In genomic region chr10:78931333-78932083, GRCh38 we compare ENCODE assay signal across 11 cellular contexts.
DNase-seq lines count a peak whose midpoint lies in the region; ATAC-seq, FAIRE-seq and TF ChIP-seq lines count a peak whose summit lies in the region.
"Had no signal": no experiment of that assay in that cellular context is flagged by ENCODE, and none has a peak within 500 bp of the region (broad histone marks: within the 10 kb centered on the region; RNA-seq: fewer than 3 reads in every experiment).

No MANE protein-coding gene starts in this region.

- in situ Hi-C loops in K562 (cut with MboI) = no loop called here

- no peaks in the 10 kb centered on the region for H3K79me2 ChIP-seq in K562 (ENCODE audit: control insufficient read depth, insufficient read depth, low read length)

- no peaks in the 10 kb centered on the region for H3K9me3 ChIP-seq in K562 (replicated peaks; ENCODE audit: control insufficient read depth, insufficient read depth, low read depth, low read length)

- no peak for TF ChIP-seq POLR2A in K562 (conservative IDR thresholded peaks at IDR 0.05)

- 5% methylated on average over 20 of the region's 22 CpGs for WGBS in K562 (ENCODE audit: insufficient coverage, low coverage, missing lambda C conversion rate)

- no peaks in the 10 kb centered on the region for H3K9me1 ChIP-seq in K562 (ENCODE audit: control insufficient read depth, insufficient read depth, low read length)

- intact Hi-C loops in K562 (cut with micrococcal nuclease) = no loop called here
- intact Hi-C loops in activated CD4-positive, alpha-beta T cell treated with anti-CD3 and anti-CD28 coated beads for 36 hours (cut with DNase I, micrococcal nuclease) = no loop called here

- POLR2A ChIA-PET in K562 (lab: Yijun Ruan, JAX) = interaction anchor here (0.6 to 1.9 kb wide), 2 partner anchors 15 to 26 kb away, joined by 3 to 5 read pairs; no protein-coding TSS in a partner anchor
- POLR2A ChIA-PET in activated CD4-positive, alpha-beta T cell treated with anti-CD3 and anti-CD28 coated beads for 36 hours (lab: Charles Lee) = no interaction called here

- H3K27me3 Mint-ChIP-seq in activated CD4-positive, alpha-beta T cell treated with anti-CD3 and anti-CD28 coated beads for 36 hours = no peaks in the 10 kb centered on the region

- DNase-seq in DMS 273 (lab: John Stamatoyannopoulos, UW; ENCODE audit: unreplicated experiment) (peak; percentile 23), DMS 273 treated with DMSO at 0.1 percent for 48 hours (lab: John Stamatoyannopoulos, UW) (no peak), K562 (ENCODE audit: extremely low read depth in 1 of 4, low spot score in 3 of 4) (no peak), kidney epithelial cell (ENCODE audit: low read depth) (peak; percentile 53), urothelium cell line (ENCODE audit: low spot score) (peak; percentile 44), RPMI8226 (no peak)
- no peak for DNase-seq in activated CD4-positive, alpha-beta T cell treated with anti-CD3 and anti-CD28 coated beads for 36 hours
- no peak for DNase-seq in stimulated activated CD4-positive, alpha-beta T cell treated with anti-CD3 and anti-CD28 coated beads, Interleukin-4, amount 100 ng/mL, for 1 hour
- DNase-seq: NCI-H82, occipital lobe had no signal

- H3K9me3 Mint-ChIP-seq in activated CD4-positive, alpha-beta T cell treated with anti-CD3 and anti-CD28 coated beads for 36 hours (ENCODE audit: low read depth) = no peaks in the 10 kb centered on the region

- no peak overlapping the region for H3K27ac ChIP-seq in K562 (ENCODE audit: extremely low read depth, low read depth, low read length)
- H3K27ac ChIP-seq: 22Rv1 had no signal

- no peak overlapping the region for H3K4me3 Mint-ChIP-seq in activated CD4-positive, alpha-beta T cell treated with anti-CD3 and anti-CD28 coated beads for 36 hours

- H3K4me1 ChIP-seq in K562 (replicated peaks in 1 of 2; ENCODE audit: control insufficient read depth in 2 of 2, insufficient read depth in 2 of 2, low read length in 2 of 2) = peaks cover 4 to 5% of the 10 kb centered on the region in 2 experiments; a peak in 2 of 5 replicates

- TF ChIP-seq CTCF in K562 (IDR thresholded peaks at IDR 0.05 in 2 of 3, conservative IDR thresholded peaks at IDR 0.05 in 1 of 3; ENCODE audit: insufficient read depth in 2 of 3, low read depth in 1 of 3, low read length in 3 of 3) (no peak), kidney epithelial cell (IDR thresholded peaks at IDR 0.05; ENCODE audit: insufficient read depth, low read length, poor library complexity, severe bottlenecking) (no peak)

- no peak for TF ChIP-seq EP300 in K562 (IDR thresholded peaks at IDR 0.05; ENCODE audit: low read length)

- H3K27me3 ChIP-seq in K562 (ENCODE audit: control insufficient read depth in 2 of 2, insufficient read depth in 2 of 2, low read length in 2 of 2) (peaks cover 37 to 84% of the 10 kb centered on the region in 2 experiments), kidney epithelial cell (ENCODE audit: control insufficient read depth, insufficient read depth, low read length) (no peaks in the 10 kb centered on the region)

- CTCF ChIA-PET in K562 (lab: Yijun Ruan, JAX; ENCODE audit: low intra/inter-chr PET ratio) = no interaction called here
- CTCF ChIA-PET in activated CD4-positive, alpha-beta T cell treated with anti-CD3 and anti-CD28 coated beads for 36 hours (lab: Charles Lee) = no interaction called here

- FAIRE-seq in K562 (lab: Jason Lieb, UNC) (peak; percentile 78), urothelium cell line (lab: Jason Lieb, UNC) (no peak)

- H3K4me1 Mint-ChIP-seq in activated CD4-positive, alpha-beta T cell treated with anti-CD3 and anti-CD28 coated beads for 36 hours = no peaks in the 10 kb centered on the region

- no peaks in the 10 kb centered on the region for H3K36me3 ChIP-seq in K562 (ENCODE audit: control insufficient read depth, insufficient read depth, low read length)
- no peaks in the 10 kb centered on the region for H3K36me3 ChIP-seq in kidney epithelial cell (ENCODE audit: control insufficient read depth, insufficient read depth, low read length)

- H3K27ac Mint-ChIP-seq in activated CD4-positive, alpha-beta T cell treated with anti-CD3 and anti-CD28 coated beads for 36 hours = no peak overlapping the region

- H2AFZ ChIP-seq in K562 (ENCODE audit: low read depth, low read length) = no peak overlapping the region

- H3K36me3 Mint-ChIP-seq in activated CD4-positive, alpha-beta T cell treated with anti-CD3 and anti-CD28 coated beads for 36 hours (ENCODE audit: low read depth) = no peaks in the 10 kb centered on the region

- H4K20me1 ChIP-seq in K562 (replicated peaks; ENCODE audit: control insufficient read depth, insufficient read depth, low read length) = peaks cover 3% of the 10 kb centered on the region

- no peak for ATAC-seq in K562
- no peak for ATAC-seq in activated CD4-positive, alpha-beta T cell treated with anti-CD3 and anti-CD28 coated beads for 36 hours

- H3K9ac ChIP-seq in K562 (ENCODE audit: insufficient read depth in 1 of 2, low read depth in 2 of 2, low read length in 2 of 2) = no peak overlapping the region; a peak in 1 of 4 replicates

- no peak overlapping the region for H3K4me2 ChIP-seq in K562 (ENCODE audit: insufficient read depth, low read length)

- BruUV-seq in K562 (replicated peaks; lab: Mats Ljungman, UMichigan) = no TSS peak

- TF ChIP-seq RAD21 in K562 (CRISPR knock-in tag; conservative IDR thresholded peaks at IDR 0.05 in 1 of 2, IDR thresholded peaks at IDR 0.05 in 1 of 2) = no peak

- H3K4me3 ChIP-seq in K562 = no peak overlapping the region
- no peak overlapping the region for H3K4me3 ChIP-seq in kidney epithelial cell (ENCODE audit: low read depth, low read length)

TF ChIP-seq in K562, 482 proteins besides CTCF, POLR2A, EP300 and RAD21 (continues in another document):
- TF ChIP-seq ZBTB49 (CRISPR knock-in tag; IDR thresholded peaks at IDR 0.05; ENCODE audit: borderline replicate concordance) = no peak
- no peak for TF ChIP-seq PURB (CRISPR knock-in tag; IDR thresholded peaks at IDR 0.05; ENCODE audit: low read depth)
- no peak for TF ChIP-seq E4F1 (CRISPR knock-in tag; IDR thresholded peaks at IDR 0.05; ENCODE audit: borderline replicate concordance)
- TF ChIP-seq ZNF217 (CRISPR knock-in tag; IDR thresholded peaks at IDR 0.05) = no peak
- TF ChIP-seq ZBTB43 (CRISPR knock-in tag; IDR thresholded peaks at IDR 0.05) = no peak
- TF ChIP-seq CREB3L1 (IDR thresholded peaks at IDR 0.05; ENCODE audit: borderline replicate concordance, low read depth) = no peak

Comparison
In these comparisons a context has a peak if more than half of its experiments do, and no peak if none do; other contexts are left out.
1. DNase-seq: peak in DMS 273 (single experiment), kidney epithelial cell (single experiment) and urothelium cell line (single experiment); none in DMS 273 treated with DMSO at 0.1 percent for 48 hours (single experiment), K562 (0 of 4), RPMI8226 (single experiment), activated CD4-positive, alpha-beta T cell treated with anti-CD3 and anti-CD28 coated beads for 36 hours (single experiment) and stimulated activated CD4-positive, alpha-beta T cell treated with anti-CD3 and anti-CD28 coated beads, Interleukin-4, amount 100 ng/mL, for 1 hour (single experiment).